Comparison of ENCODE assay signal across 1 cellular context in the genomic region with DNA sequence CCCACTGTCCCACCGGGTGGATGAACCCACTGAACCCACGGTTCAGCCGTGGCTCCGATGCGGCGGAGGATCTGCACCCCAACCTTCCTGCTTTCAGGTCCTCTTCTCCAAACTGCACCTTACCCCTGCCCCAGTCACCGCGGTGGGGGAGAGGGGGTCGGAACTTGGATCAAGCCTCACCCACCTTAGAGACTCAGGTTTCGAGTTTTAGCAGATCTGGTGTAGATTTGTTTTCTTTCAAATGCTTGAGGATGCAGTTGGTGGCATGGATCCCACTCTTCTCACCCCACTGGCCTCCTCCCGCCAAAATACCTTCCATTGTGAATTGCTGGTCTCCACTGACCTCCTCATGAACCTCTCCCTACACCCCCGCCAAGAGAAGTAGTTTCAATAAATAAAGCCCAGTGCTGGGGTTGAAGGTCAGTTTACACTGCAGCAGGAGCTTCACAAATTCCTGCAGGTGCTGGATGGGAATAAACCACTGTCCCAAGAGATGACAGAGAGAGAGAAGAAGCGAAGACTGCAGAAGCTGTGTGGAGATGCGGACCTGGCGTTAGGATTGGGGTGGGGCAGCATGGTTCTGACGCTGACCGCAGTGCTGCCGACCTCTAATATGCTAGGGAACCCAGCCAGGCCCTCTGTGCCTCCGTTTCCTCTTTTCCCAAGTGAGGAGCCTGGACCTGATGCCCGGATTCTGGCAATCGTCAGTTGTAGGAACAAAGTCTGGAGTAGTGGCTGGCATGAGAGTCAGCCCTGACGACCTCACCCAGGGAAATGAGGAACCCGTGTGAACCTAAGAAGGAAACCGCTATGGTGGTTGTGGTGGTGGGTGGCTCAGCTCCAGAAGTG.
TF ChIP-seq lines count a peak whose summit lies in the region.

No MANE protein-coding gene starts in this region.

TF ChIP-seq in HepG2, 621 proteins besides CTCF, POLR2A, EP300 and RAD21 (continued from another document and continues in another):
- TF ChIP-seq ZNF777 (CRISPR knock-in tag; IDR thresholded peaks at IDR 0.05) (0 out of 2 replicates have a peak, but pooled peaks have one; percentile 2), STAG1 (CRISPR knock-in tag; IDR thresholded peaks at IDR 0.05) (peak; percentile 50), ZNF136 (CRISPR knock-in tag; IDR thresholded peaks at IDR 0.05; ENCODE audit: low read depth) (peak; percentile 97), ZNF879 (CRISPR knock-in tag; IDR thresholded peaks at IDR 0.05) (no peak), AGO1 (IDR thresholded peaks at IDR 0.05; ENCODE audit: low read depth, low read length, poor library complexity, severe bottlenecking) (no peak), ZNF749 (CRISPR knock-in tag; IDR thresholded peaks at IDR 0.05; ENCODE audit: borderline replicate concordance) (no peak), TARDBP (CRISPR knock-in tag; IDR thresholded peaks at IDR 0.05) (peak; percentile 93), TMF1 (CRISPR knock-in tag; IDR thresholded peaks at IDR 0.05; ENCODE audit: low read depth) (peak; percentile 67; the same call in 1 of the 2 replicates), JDP2 (CRISPR knock-in tag; IDR thresholded peaks at IDR 0.05; ENCODE audit: borderline replicate concordance) (no peak), ZNF569 (CRISPR knock-in tag; IDR thresholded peaks at IDR 0.05; ENCODE audit: borderline replicate concordance) (no peak), ZNF556 (CRISPR knock-in tag; IDR thresholded peaks at IDR 0.05; ENCODE audit: borderline replicate concordance) (peak; percentile 75), ZNF652 (CRISPR knock-in tag; IDR thresholded peaks at IDR 0.05; ENCODE audit: borderline replicate concordance, low read depth) (no peak), ZFP62 (CRISPR knock-in tag; IDR thresholded peaks at IDR 0.05) (no peak), TAF15 (IDR thresholded peaks at IDR 0.05; ENCODE audit: low read depth, low read length, poor library complexity, severe bottlenecking) (no peak), ZNF253 (CRISPR knock-in tag; IDR thresholded peaks at IDR 0.05; ENCODE audit: borderline replicate concordance) (no peak), ZNF343 (CRISPR knock-in tag; IDR thresholded peaks at IDR 0.05) (no peak), ZNF326 (CRISPR knock-in tag; IDR thresholded peaks at IDR 0.05; ENCODE audit: borderline replicate concordance) (no peak), ZNF816 (CRISPR knock-in tag; IDR thresholded peaks at IDR 0.05; ENCODE audit: borderline replicate concordance) (no peak), HHEX (CRISPR knock-in tag; IDR thresholded peaks at IDR 0.05) (peak; percentile 57), SUZ12 (IDR thresholded peaks at IDR 0.05; ENCODE audit: low read depth, low read length) (no peak), MED8 (CRISPR knock-in tag; IDR thresholded peaks at IDR 0.05; ENCODE audit: insufficient replicate concordance) (no peak), ESRRA (CRISPR knock-in tag; IDR thresholded peaks at IDR 0.05; ENCODE audit: low read depth) (peak; percentile 57), ELF3 (CRISPR knock-in tag; IDR thresholded peaks at IDR 0.05) (peak; percentile 78), ATAD3A (CRISPR knock-in tag; IDR thresholded peaks at IDR 0.05) (no peak), ZNF839 (CRISPR knock-in tag; IDR thresholded peaks at IDR 0.05; ENCODE audit: borderline replicate concordance) (peak; percentile 23; the same call in 1 of the 2 replicates), NFRKB (IDR thresholded peaks at IDR 0.05) (no peak), POLR2AphosphoS5 (IDR thresholded peaks at IDR 0.05; ENCODE audit: low read depth, low read length) (no peak), TBP (CRISPR knock-in tag; IDR thresholded peaks at IDR 0.05) (peak; percentile 43; the same call in 1 of the 2 replicates), XBP1 (CRISPR knock-in tag; IDR thresholded peaks at IDR 0.05) (peak; percentile 74; the same call in 1 of the 2 replicates), ZNF510 (CRISPR knock-in tag; IDR thresholded peaks at IDR 0.05; ENCODE audit: low read depth) (no peak), GLI4 (CRISPR knock-in tag; IDR thresholded peaks at IDR 0.05; ENCODE audit: borderline replicate concordance) (peak; percentile 90; the same call in 1 of the 2 replicates), ZMYM4 (CRISPR knock-in tag; IDR thresholded peaks at IDR 0.05) (peak; percentile 98), DNMT1 (CRISPR knock-in tag; IDR thresholded peaks at IDR 0.05) (0 out of 2 replicates have a peak, but pooled peaks have one; percentile 45)
- TF ChIP-seq, protein P1, sequence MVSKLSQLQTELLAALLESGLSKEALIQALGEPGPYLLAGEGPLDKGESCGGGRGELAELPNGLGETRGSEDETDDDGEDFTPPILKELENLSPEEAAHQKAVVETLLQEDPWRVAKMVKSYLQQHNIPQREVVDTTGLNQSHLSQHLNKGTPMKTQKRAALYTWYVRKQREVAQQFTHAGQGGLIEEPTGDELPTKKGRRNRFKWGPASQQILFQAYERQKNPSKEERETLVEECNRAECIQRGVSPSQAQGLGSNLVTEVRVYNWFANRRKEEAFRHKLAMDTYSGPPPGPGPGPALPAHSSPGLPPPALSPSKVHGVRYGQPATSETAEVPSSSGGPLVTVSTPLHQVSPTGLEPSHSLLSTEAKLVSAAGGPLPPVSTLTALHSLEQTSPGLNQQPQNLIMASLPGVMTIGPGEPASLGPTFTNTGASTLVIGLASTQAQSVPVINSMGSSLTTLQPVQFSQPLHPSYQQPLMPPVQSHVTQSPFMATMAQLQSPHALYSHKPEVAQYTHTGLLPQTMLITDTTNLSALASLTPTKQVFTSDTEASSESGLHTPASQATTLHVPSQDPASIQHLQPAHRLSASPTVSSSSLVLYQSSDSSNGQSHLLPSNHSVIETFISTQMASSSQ (IDR thresholded peaks at IDR 0.05; ENCODE audit: low read depth): peak; percentile 71
- TF ChIP-seq, protein P1 (CRISPR knock-in tag; IDR thresholded peaks at IDR 0.05; ENCODE audit: borderline replicate concordance): peak; percentile 82; the same call in 1 of the 2 replicates
- TF ChIP-seq, protein P2, sequence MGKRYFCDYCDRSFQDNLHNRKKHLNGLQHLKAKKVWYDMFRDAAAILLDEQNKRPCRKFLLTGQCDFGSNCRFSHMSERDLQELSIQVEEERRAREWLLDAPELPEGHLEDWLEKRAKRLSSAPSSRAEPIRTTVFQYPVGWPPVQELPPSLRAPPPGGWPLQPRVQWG (CRISPR knock-in tag; IDR thresholded peaks at IDR 0.05; ENCODE audit: borderline replicate concordance, low read depth): no peak
- TF ChIP-seq, protein P3, sequence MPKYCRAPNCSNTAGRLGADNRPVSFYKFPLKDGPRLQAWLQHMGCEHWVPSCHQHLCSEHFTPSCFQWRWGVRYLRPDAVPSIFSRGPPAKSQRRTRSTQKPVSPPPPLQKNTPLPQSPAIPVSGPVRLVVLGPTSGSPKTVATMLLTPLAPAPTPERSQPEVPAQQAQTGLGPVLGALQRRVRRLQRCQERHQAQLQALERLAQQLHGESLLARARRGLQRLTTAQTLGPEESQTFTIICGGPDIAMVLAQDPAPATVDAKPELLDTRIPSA (CRISPR knock-in tag; IDR thresholded peaks at IDR 0.05; ENCODE audit: borderline replicate concordance): peak; percentile 93; the same call in 1 of the 2 replicates
- TF ChIP-seq, protein P4, sequence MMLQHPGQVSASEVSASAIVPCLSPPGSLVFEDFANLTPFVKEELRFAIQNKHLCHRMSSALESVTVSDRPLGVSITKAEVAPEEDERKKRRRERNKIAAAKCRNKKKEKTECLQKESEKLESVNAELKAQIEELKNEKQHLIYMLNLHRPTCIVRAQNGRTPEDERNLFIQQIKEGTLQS (CRISPR knock-in tag; IDR thresholded peaks at IDR 0.05): 0 out of 2 replicates have a peak, but pooled peaks have one; percentile 33
- TF ChIP-seq, protein P5, sequence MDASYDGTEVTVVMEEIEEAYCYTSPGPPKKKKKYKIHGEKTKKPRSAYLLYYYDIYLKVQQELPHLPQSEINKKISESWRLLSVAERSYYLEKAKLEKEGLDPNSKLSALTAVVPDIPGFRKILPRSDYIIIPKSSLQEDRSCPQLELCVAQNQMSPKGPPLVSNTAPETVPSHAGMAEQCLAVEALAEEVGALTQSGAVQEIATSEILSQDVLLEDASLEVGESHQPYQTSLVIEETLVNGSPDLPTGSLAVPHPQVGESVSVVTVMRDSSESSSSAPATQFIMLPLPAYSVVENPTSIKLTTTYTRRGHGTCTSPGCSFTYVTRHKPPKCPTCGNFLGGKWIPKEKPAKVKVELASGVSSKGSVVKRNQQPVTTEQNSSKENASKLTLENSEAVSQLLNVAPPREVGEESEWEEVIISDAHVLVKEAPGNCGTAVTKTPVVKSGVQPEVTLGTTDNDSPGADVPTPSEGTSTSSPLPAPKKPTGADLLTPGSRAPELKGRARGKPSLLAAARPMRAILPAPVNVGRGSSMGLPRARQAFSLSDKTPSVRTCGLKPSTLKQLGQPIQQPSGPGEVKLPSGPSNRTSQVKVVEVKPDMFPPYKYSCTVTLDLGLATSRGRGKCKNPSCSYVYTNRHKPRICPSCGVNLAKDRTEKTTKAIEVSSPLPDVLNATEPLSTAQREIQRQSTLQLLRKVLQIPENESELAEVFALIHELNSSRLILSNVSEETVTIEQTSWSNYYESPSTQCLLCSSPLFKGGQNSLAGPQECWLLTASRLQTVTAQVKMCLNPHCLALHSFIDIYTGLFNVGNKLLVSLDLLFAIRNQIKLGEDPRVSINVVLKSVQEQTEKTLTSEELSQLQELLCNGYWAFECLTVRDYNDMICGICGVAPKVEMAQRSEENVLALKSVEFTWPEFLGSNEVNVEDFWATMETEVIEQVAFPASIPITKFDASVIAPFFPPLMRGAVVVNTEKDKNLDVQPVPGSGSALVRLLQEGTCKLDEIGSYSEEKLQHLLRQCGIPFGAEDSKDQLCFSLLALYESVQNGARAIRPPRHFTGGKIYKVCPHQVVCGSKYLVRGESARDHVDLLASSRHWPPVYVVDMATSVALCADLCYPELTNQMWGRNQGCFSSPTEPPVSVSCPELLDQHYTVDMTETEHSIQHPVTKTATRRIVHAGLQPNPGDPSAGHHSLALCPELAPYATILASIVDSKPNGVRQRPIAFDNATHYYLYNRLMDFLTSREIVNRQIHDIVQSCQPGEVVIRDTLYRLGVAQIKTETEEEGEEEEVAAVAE (CRISPR knock-in tag; IDR thresholded peaks at IDR 0.05; ENCODE audit: borderline replicate concordance): peak; percentile 84; the same call in 1 of the 2 replicates
- TF ChIP-seq, protein P6, sequence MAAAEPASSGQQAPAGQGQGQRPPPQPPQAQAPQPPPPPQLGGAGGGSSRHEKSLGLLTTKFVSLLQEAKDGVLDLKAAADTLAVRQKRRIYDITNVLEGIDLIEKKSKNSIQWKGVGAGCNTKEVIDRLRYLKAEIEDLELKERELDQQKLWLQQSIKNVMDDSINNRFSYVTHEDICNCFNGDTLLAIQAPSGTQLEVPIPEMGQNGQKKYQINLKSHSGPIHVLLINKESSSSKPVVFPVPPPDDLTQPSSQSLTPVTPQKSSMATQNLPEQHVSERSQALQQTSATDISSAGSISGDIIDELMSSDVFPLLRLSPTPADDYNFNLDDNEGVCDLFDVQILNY (CRISPR knock-in tag; conservative IDR thresholded peaks at IDR 0.05): no peak; the same call in 1 of the 2 replicates
- TF ChIP-seq, protein P7, sequence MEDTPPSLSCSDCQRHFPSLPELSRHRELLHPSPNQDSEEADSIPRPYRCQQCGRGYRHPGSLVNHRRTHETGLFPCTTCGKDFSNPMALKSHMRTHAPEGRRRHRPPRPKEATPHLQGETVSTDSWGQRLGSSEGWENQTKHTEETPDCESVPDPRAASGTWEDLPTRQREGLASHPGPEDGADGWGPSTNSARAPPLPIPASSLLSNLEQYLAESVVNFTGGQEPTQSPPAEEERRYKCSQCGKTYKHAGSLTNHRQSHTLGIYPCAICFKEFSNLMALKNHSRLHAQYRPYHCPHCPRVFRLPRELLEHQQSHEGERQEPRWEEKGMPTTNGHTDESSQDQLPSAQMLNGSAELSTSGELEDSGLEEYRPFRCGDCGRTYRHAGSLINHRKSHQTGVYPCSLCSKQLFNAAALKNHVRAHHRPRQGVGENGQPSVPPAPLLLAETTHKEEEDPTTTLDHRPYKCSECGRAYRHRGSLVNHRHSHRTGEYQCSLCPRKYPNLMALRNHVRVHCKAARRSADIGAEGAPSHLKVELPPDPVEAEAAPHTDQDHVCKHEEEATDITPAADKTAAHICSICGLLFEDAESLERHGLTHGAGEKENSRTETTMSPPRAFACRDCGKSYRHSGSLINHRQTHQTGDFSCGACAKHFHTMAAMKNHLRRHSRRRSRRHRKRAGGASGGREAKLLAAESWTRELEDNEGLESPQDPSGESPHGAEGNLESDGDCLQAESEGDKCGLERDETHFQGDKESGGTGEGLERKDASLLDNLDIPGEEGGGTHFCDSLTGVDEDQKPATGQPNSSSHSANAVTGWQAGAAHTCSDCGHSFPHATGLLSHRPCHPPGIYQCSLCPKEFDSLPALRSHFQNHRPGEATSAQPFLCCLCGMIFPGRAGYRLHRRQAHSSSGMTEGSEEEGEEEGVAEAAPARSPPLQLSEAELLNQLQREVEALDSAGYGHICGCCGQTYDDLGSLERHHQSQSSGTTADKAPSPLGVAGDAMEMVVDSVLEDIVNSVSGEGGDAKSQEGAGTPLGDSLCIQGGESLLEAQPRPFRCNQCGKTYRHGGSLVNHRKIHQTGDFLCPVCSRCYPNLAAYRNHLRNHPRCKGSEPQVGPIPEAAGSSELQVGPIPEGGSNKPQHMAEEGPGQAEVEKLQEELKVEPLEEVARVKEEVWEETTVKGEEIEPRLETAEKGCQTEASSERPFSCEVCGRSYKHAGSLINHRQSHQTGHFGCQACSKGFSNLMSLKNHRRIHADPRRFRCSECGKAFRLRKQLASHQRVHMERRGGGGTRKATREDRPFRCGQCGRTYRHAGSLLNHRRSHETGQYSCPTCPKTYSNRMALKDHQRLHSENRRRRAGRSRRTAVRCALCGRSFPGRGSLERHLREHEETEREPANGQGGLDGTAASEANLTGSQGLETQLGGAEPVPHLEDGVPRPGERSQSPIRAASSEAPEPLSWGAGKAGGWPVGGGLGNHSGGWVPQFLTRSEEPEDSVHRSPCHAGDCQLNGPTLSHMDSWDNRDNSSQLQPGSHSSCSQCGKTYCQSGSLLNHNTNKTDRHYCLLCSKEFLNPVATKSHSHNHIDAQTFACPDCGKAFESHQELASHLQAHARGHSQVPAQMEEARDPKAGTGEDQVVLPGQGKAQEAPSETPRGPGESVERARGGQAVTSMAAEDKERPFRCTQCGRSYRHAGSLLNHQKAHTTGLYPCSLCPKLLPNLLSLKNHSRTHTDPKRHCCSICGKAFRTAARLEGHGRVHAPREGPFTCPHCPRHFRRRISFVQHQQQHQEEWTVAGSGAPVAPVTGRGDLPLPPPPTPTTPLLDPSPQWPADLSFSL (CRISPR knock-in tag; IDR thresholded peaks at IDR 0.05): no peak
